ENCODE assay signal across 8 cellular contexts in the genomic region with DNA sequence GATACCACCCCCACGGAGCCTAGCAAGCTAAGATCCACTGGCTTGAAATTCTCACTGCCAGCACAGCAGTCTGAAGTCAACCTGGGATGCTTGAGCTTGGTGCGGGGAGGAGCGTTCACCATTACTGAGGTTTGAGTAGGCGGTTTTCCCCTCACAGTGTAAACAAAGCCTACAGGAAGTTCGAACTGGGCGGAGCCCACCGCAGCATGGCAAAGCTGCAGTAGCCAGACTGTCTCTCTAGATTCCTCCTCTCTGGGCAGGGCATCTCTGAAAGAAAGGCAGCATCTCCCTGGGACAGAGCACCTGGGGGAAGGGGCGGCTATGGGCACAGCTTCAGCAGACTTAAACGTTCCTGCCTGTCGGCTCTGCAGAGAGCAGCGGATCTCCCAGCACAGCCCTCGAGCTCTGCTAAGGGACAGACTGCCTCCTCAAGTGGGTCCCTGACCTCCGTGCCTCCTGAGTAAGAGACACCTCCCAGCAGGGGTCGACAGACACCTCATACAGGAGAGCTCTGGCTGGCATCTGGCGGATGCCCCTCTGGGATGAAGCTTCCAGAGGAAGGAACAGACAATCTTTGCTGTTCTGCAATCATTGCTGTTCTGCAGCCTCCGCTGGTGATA. TPM values are rescaled to one million over a fixed set of nuclear protein-coding genes. Genes with fewer than 3 reads are reported as not detected.
A peak's percentile ranks its signal among the peaks of the same experiment; 100 is the strongest.
DNase-seq lines count a peak whose midpoint lies in the region; ATAC-seq and TF ChIP-seq lines count a peak whose summit lies in the region.
"Not testable (repeated sequence)": the region's sequence is repeated elsewhere in the genome, so short reads cannot be mapped to it uniquely, and the experiment has no call there.

No MANE protein-coding gene starts in this region.

- H3K4me1 ChIP-seq in upper lobe of left lung = peaks cover 6 to 11% (median 9%) of the 10 kb centered on the region in 4 donors

- peaks cover 25% of the 10 kb centered on the region for H3K36me3 Mint-ChIP-seq in activated T-cell treated with anti-CD3 and anti-CD28 coated beads, Interleukin-2, amount 50 U/mL, for 4 hours (ENCODE audit: insufficient read depth)

- TF ChIP-seq CTCF in epithelial cell of esophagus (IDR thresholded peaks at IDR 0.05; ENCODE audit: insufficient read depth, low read depth, low read length, missing control alignments); upper lobe of left lung (IDR thresholded peaks at IDR 0.05): not testable (repeated sequence)

- TF ChIP-seq EP300 in upper lobe of left lung (IDR thresholded peaks at IDR 0.05) = not testable (repeated sequence)

- H3K27me3 Mint-ChIP-seq in activated T-cell treated with anti-CD3 and anti-CD28 coated beads, Interleukin-2, amount 50 U/mL, for 4 hours (ENCODE audit: low read depth) = not testable (repeated sequence)

- DNase-seq in MV-4-11 (lab: John Stamatoyannopoulos, UW) (peak; percentile 60), T-helper 2 cell (peak in 4 of 5 experiments; percentile 30 to 92 (median 40)), epithelial cell of esophagus (ENCODE audit: low read depth) (peak; percentile 57), upper lobe of left lung (peak; percentile 10 to 62)
- peak; percentile 41 for DNase-seq in activated T-cell treated with anti-CD3 and anti-CD28 coated beads, Interleukin-2, amount 50 U/mL, for 4 hours
- DNase-seq in stimulated activated CD4-positive, alpha-beta T cell treated with anti-CD3 and anti-CD28 coated beads, Interleukin-12 subunit alpha, Interleukin-12 subunit beta, amount 100 ng/mL, for 4 hours = peak; percentile 17

- not testable (repeated sequence) for H3K27ac ChIP-seq in upper lobe of left lung

- TF ChIP-seq POLR2A in upper lobe of left lung (IDR thresholded peaks at IDR 0.05) = not testable (repeated sequence)

- peaks cover 55% of the 10 kb centered on the region for H3K9me3 Mint-ChIP-seq in activated T-cell treated with anti-CD3 and anti-CD28 coated beads, Interleukin-2, amount 50 U/mL, for 4 hours

- H3K4me3 ChIP-seq in epithelial cell of esophagus (ENCODE audit: low read length); upper lobe of left lung: not testable (repeated sequence)

- not testable (repeated sequence) for H3K27me3 ChIP-seq in upper lobe of left lung

- H3K4me1 Mint-ChIP-seq in activated T-cell treated with anti-CD3 and anti-CD28 coated beads, Interleukin-2, amount 50 U/mL, for 4 hours (ENCODE audit: low read depth) = peaks cover 30% of the 10 kb centered on the region

- WGBS in upper lobe of left lung, 2 donors = 33 to 39% methylated on average over 6 to 16 of the region's 16 CpGs

- H3K4me3 Mint-ChIP-seq in activated T-cell treated with anti-CD3 and anti-CD28 coated beads, Interleukin-2, amount 50 U/mL, for 4 hours = peak overlapping the region; percentile 24

- H3K9me3 ChIP-seq in upper lobe of left lung = not testable (repeated sequence)

- ATAC-seq in GM18867 (IDR thresholded peaks at IDR 0.05; ENCODE audit: unreplicated experiment) (peak; percentile 81), HG02763 (IDR thresholded peaks at IDR 0.05; ENCODE audit: unreplicated experiment) (peak; percentile 86)
- ATAC-seq in activated T-cell treated with anti-CD3 and anti-CD28 coated beads, Interleukin-2, amount 50 U/mL, for 4 hours = peak; percentile 62 to 87
- not testable (repeated sequence) for ATAC-seq in upper lobe of left lung (ENCODE audit: low FRiP score in 2 of 2)

- not testable (repeated sequence) for H3K36me3 ChIP-seq in upper lobe of left lung

RNA-seq across cellular contexts. Expression of a gene that starts 34.6 kb away (rescaled TPM):
- total RNA-seq in activated T-cell treated with anti-CD3 and anti-CD28 coated beads, Interleukin-2, amount 50 U/mL, for 4 hours = 10 to 100 TPM; 29.4 to 30.8 (median 29.6) TPM
- 10 to 100 TPM in 4 of 6 donors, 1 to 10 TPM in 2; 7.3 to 26.4 (median 11.9) TPM for total RNA-seq in upper lobe of left lung
